Comparison of ENCODE assay signal across 8 cellular contexts in the genomic region with DNA sequence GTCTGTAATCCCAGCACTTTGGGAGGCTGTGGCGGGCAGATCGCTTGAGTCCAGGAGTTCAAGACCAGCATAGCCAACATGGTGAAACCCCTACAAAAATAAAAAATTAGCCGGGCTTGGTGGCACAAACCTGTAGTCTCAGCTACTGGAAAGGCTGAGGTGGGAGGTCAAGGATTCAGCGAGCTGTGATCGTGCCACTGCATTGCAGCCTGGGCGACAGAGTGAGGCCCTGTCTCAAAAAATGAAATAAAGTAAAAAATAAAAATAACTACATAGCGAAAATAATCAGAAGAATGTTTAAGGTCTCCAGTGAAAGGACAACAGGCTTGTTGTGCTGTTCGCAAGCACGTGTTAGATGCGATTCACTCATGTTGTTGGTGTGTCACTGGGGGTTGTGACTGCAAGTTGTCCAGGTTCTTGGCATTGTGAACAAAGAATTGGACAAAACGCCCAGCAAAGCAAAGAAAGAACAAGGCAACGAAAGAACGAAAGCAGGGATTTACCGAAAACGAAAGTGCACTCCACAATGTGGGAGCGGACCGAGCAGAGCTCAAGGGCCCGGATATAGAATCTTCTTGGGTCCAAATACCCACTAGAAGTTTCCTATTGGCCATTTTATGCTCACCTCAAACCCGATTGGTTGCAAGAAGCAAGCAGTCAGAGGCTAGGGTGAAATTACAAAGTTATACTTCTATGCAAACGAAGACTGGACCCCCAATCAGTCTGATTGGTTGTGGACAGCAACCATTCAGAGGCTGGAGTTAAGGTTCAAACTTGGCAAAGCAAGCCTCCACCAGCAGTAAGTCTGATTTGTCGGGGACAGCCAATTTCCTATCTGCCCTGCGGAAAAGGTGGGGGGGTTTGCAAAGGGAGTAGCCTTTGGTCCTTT. TPM values are rescaled to one million over a fixed set of nuclear protein-coding genes. Genes with fewer than 3 reads are reported as not detected.
DNase-seq lines count a peak whose midpoint lies in the region; ATAC-seq and TF ChIP-seq lines count a peak whose summit lies in the region.

No MANE protein-coding gene starts in this region.

- H3K4me3 Mint-ChIP-seq in Calu3 (ENCODE audit: low read depth, unreplicated experiment) (peak overlapping the region; percentile 88), natural killer cell (peak overlapping the region; percentile 94)

- H3K27me3 Mint-ChIP-seq in Calu3 (ENCODE audit: unreplicated experiment) (no peaks in the 10 kb centered on the region), natural killer cell (ENCODE audit: low read depth in 2 of 2) (no peaks in the 10 kb centered on the region)

- ATAC-seq in natural killer cell (no peak), GM21723 (IDR thresholded peaks at IDR 0.05; ENCODE audit: unreplicated experiment) (no peak)

- H3K27ac ChIP-seq in dorsolateral prefrontal cortex, result peak overlapping the region in 53 of 59 donors; percentile 4 to 90 (median 80)

- H3K36me3 Mint-ChIP-seq in Calu3 (ENCODE audit: insufficient read depth, unreplicated experiment) (peaks cover 45% of the 10 kb centered on the region), natural killer cell (no peaks in the 10 kb centered on the region)

- intact Hi-C loops in Calu3 (cut with micrococcal nuclease; ENCODE audit: unreplicated experiment), result no loop called here
- intact Hi-C loops in dorsolateral prefrontal cortex (cut with DNase I), result loop anchor here in 1 of 2 donors (10.0 kb wide), 1 partner anchor 131 kb away; the partner anchor contains the start of gene BDP1
- intact Hi-C loops in natural killer cell (cut with micrococcal nuclease), result loop anchor here (5.0 kb wide), 1 partner anchor 721 kb away; no protein-coding TSS in a partner anchor

- BruUV-seq in Calu3 (replicated peaks; lab: Mats Ljungman, UMichigan), result TSS peak; percentile 83

- CTCF ChIA-PET in Calu3 (lab: Charles Lee), result interaction anchor here (2.3 kb wide), 1 partner anchor 15 kb away, joined by 19 read pairs; no protein-coding TSS in a partner anchor

- H3K4me1 Mint-ChIP-seq in Calu3 (ENCODE audit: low read depth, unreplicated experiment) (peaks cover 21% of the 10 kb centered on the region), natural killer cell (peaks cover 33 to 46% of the 10 kb centered on the region in 2 donors)

- H3K9me3 Mint-ChIP-seq in Calu3 (ENCODE audit: low read depth, unreplicated experiment) (no peaks in the 10 kb centered on the region), natural killer cell (no peaks in the 10 kb centered on the region)

- no peak for TF ChIP-seq CTCF in Calu3 (IDR thresholded peaks at IDR 0.05; ENCODE audit: unreplicated experiment)
- no peak for TF ChIP-seq CTCF in HFF-Myc (IDR thresholded peaks at IDR 0.05; ENCODE audit: low read depth, low read length, missing control alignments)
- TF ChIP-seq CTCF in dorsolateral prefrontal cortex (IDR thresholded peaks at IDR 0.05 in 54 of 56, conservative IDR thresholded peaks at IDR 0.05 in 2 of 56; ENCODE audit: low read depth in 1 of 56, partially characterized antibody in 56 of 56), result no peak
- TF ChIP-seq CTCF in natural killer cell (IDR thresholded peaks at IDR 0.05), result no peak

- H3K27me3 ChIP-seq in dorsolateral prefrontal cortex, result no peaks in the 10 kb centered on the region

- peak overlapping the region; percentile 76 for H3K4me3 ChIP-seq in HFF-Myc (replicated peaks; ENCODE audit: low read depth, low read length)
- H3K4me3 ChIP-seq in dorsolateral prefrontal cortex, result peak overlapping the region; percentile 67 to 100 (median 93)

- DNase-seq in Calu3 (peak; percentile 38), HFF-Myc (ENCODE audit: extremely low read depth, low read depth) (peak; percentile 1), RKO (ENCODE audit: low spot score) (peak; percentile 96), dorsolateral prefrontal cortex (no peak), natural killer cell (no peak), globus pallidus (ENCODE audit: low spot score) (no peak), T-helper 9 cell (no peak)

- peak overlapping the region; percentile 98 for H3K27ac Mint-ChIP-seq in Calu3 (ENCODE audit: unreplicated experiment)
- H3K27ac Mint-ChIP-seq in natural killer cell, result peak overlapping the region; percentile 94 to 97

RNA-seq across cellular contexts. Expression of gene MCCC2, which starts 0.8 kb away (rescaled TPM):
- 98.7 and 115 TPM in 2 replicates for total RNA-seq in Calu3 (2022)
- total RNA-seq in dorsolateral prefrontal cortex, result 10 to 100 TPM; 15.7 to 40.4 (median 28.3) TPM
- total RNA-seq in natural killer cell, result 10 to 100 TPM; 23.3 to 35.2 (median 32.5) TPM

Comparison
In these comparisons a context has a peak if more than half of its experiments do, and no peak if none do; other contexts are left out.
1. DNase-seq: peak in Calu3 (single experiment), HFF-Myc (single experiment) and RKO (single experiment); none in dorsolateral prefrontal cortex (0 of 10), natural killer cell (single experiment), globus pallidus (single experiment) and T-helper 9 cell (single experiment).